ENCODE assay signal across 9 cellular contexts in the genomic region with DNA sequence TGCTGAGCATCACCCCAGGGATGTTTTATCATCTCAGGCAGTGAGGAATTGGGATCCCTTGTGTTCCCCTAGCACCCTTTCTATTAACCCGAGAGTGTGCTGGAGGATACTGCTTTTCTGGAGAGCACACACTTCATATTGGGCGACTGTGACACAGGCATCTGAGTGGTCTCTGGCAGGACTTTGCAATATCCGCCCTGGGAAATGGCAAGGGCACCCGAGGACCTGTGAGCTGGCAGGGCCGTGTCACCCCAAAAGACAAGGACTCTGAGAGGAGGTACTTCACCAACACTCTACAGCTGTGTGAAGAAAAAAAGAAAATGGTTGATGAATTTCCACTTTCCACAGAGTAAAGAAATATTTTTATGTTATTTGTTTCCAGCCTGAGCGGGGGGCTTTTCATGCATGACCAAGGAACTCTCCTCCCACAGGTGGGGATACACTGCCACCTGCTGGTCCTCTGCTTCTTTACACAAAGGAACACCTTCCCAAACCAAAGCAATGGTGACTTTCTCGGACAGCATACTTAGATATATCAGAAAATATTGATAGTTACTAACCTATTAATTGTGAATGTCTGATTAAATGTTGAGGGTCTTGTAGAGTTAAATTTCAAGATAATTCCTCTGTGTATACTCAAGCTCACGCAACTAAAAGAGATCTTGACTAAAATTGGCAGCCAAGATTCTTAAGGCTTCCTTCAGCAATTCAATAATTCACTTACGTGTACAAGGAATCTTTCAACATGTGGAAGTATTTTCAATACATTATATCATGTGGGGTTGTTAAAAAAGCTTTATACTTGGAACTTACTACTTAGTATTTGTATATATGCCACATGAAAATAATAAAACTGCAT. TPM values are rescaled to one million over a fixed set of nuclear protein-coding genes. Genes with fewer than 3 reads are reported as not detected.
DNase-seq lines count a peak whose midpoint lies in the region; ATAC-seq and TF ChIP-seq lines count a peak whose summit lies in the region.
"Had no signal": no experiment of that assay in that cellular context is flagged by ENCODE, and none has a peak within 500 bp of the region (broad histone marks: within the 10 kb centered on the region; RNA-seq: fewer than 3 reads in every experiment).

No MANE protein-coding gene starts in this region.

- intact Hi-C loops in ascending aorta (cut with DNase I) = no loop called here

- H3K4me3 Mint-ChIP-seq in activated naive CD8-positive, alpha-beta T cell treated with anti-CD3 and anti-CD28 coated beads, Interleukin-2, amount 50 U/mL, for 24 hours = no peak overlapping the region
- H3K4me3 Mint-ChIP-seq in activated naive CD8-positive, alpha-beta T cell treated with anti-CD3 and anti-CD28 coated beads for 36 hours = no peak overlapping the region
- no peak overlapping the region for H3K4me3 Mint-ChIP-seq in nephron
- H3K4me3 Mint-ChIP-seq: stimulated activated naive CD8-positive, alpha-beta T cell treated with anti-CD3 and anti-CD28 coated beads, Interleukin-15, Interleukin-2, amounts not matched to agents 100 ng/mL and 50 ng/mL, for 24 hours had no signal

- H3K9me3 Mint-ChIP-seq in activated naive CD8-positive, alpha-beta T cell treated with anti-CD3 and anti-CD28 coated beads, Interleukin-2, amount 50 U/mL, for 24 hours = peaks cover 8% of the 10 kb centered on the region
- peaks cover 1% of the 10 kb centered on the region for H3K9me3 Mint-ChIP-seq in activated naive CD8-positive, alpha-beta T cell treated with anti-CD3 and anti-CD28 coated beads for 36 hours
- no peaks in the 10 kb centered on the region for H3K9me3 Mint-ChIP-seq in nephron

- TF ChIP-seq CTCF in nephron (IDR thresholded peaks at IDR 0.05; ENCODE audit: unreplicated experiment in 3 of 3) = peak; percentile 95 to 97 (median 96)
- TF ChIP-seq CTCF in ascending aorta (IDR thresholded peaks at IDR 0.05) = peak in 1 of 3 experiments; percentile 43

- no peaks in the 10 kb centered on the region for H3K36me3 Mint-ChIP-seq in activated naive CD8-positive, alpha-beta T cell treated with anti-CD3 and anti-CD28 coated beads, Interleukin-2, amount 50 U/mL, for 24 hours (ENCODE audit: low read depth)
- no peaks in the 10 kb centered on the region for H3K36me3 Mint-ChIP-seq in activated naive CD8-positive, alpha-beta T cell treated with anti-CD3 and anti-CD28 coated beads for 36 hours
- no peaks in the 10 kb centered on the region for H3K36me3 Mint-ChIP-seq in nephron (ENCODE audit: low read depth)

- H3K4me1 ChIP-seq in ascending aorta = no peaks in the 10 kb centered on the region

- no peaks in the 10 kb centered on the region for H3K27me3 ChIP-seq in ascending aorta

- no peak overlapping the region for H3K4me3 ChIP-seq in ascending aorta

- H3K4me1 Mint-ChIP-seq in activated naive CD8-positive, alpha-beta T cell treated with anti-CD3 and anti-CD28 coated beads, Interleukin-2, amount 50 U/mL, for 24 hours = peaks cover 2% of the 10 kb centered on the region
- no peaks in the 10 kb centered on the region for H3K4me1 Mint-ChIP-seq in activated naive CD8-positive, alpha-beta T cell treated with anti-CD3 and anti-CD28 coated beads for 36 hours
- peaks cover 30% of the 10 kb centered on the region for H3K4me1 Mint-ChIP-seq in nephron

- peaks cover 6% of the 10 kb centered on the region for H3K27me3 Mint-ChIP-seq in activated naive CD8-positive, alpha-beta T cell treated with anti-CD3 and anti-CD28 coated beads, Interleukin-2, amount 50 U/mL, for 24 hours
- H3K27me3 Mint-ChIP-seq in activated naive CD8-positive, alpha-beta T cell treated with anti-CD3 and anti-CD28 coated beads for 36 hours = no peaks in the 10 kb centered on the region
- no peaks in the 10 kb centered on the region for H3K27me3 Mint-ChIP-seq in nephron (ENCODE audit: low read depth)

- no peak overlapping the region for H3K27ac ChIP-seq in caudate nucleus (ENCODE audit: low read depth, low read length)
- no peak overlapping the region for H3K27ac ChIP-seq in ascending aorta

- H3K27ac Mint-ChIP-seq in activated naive CD8-positive, alpha-beta T cell treated with anti-CD3 and anti-CD28 coated beads, Interleukin-2, amount 50 U/mL, for 24 hours = no peak overlapping the region
- no peak overlapping the region for H3K27ac Mint-ChIP-seq in activated naive CD8-positive, alpha-beta T cell treated with anti-CD3 and anti-CD28 coated beads for 36 hours
- peak overlapping the region in 2 of 3 experiments; percentile 13 to 75 for H3K27ac Mint-ChIP-seq in nephron
- H3K27ac Mint-ChIP-seq: stimulated activated naive CD8-positive, alpha-beta T cell treated with anti-CD3 and anti-CD28 coated beads, Interleukin-15, Interleukin-2, amounts not matched to agents 100 ng/mL and 50 ng/mL, for 24 hours had no signal

- H3K9me3 ChIP-seq in ascending aorta = no peaks in the 10 kb centered on the region

- peak; percentile 33 for DNase-seq in activated naive CD8-positive, alpha-beta T cell treated with anti-CD3 and anti-CD28 coated beads, Interleukin-2, amount 50 U/mL, for 24 hours
- DNase-seq in activated naive CD8-positive, alpha-beta T cell treated with anti-CD3 and anti-CD28 coated beads for 36 hours = no peak
- DNase-seq in NCI-H748 (lab: John Stamatoyannopoulos, UW; ENCODE audit: unreplicated experiment) (peak; percentile 55), caudate nucleus (lab: John Stamatoyannopoulos, UW) (peak in 35 of 61 donors; percentile 5 to 68 (median 32)), ascending aorta (ENCODE audit: low spot score in 2 of 2) (no peak), dedifferentiated amniotic fluid mesenchymal stem cell (ENCODE audit: extremely low spot score) (no peak)

- H3K36me3 ChIP-seq in ascending aorta = no peaks in the 10 kb centered on the region

- no peak for ATAC-seq in activated naive CD8-positive, alpha-beta T cell treated with anti-CD3 and anti-CD28 coated beads, Interleukin-2, amount 50 U/mL, for 24 hours
- ATAC-seq in HG02852 (IDR thresholded peaks at IDR 0.05; ENCODE audit: unreplicated experiment) = peak; percentile 31

RNA-seq across cellular contexts. Expression of gene REG3G, which starts 45.9 kb away (rescaled TPM):
- not detected for total RNA-seq in activated naive CD8-positive, alpha-beta T cell treated with anti-CD3 and anti-CD28 coated beads for 36 hours
- not detected for total RNA-seq in ascending aorta

Comparison
In these comparisons a context has a peak if more than half of its experiments do, and no peak if none do; other contexts are left out.
1. DNase-seq: peak in activated naive CD8-positive, alpha-beta T cell treated with anti-CD3 and anti-CD28 coated beads, Interleukin-2, amount 50 U/mL, for 24 hours (single experiment), NCI-H748 (single experiment) and caudate nucleus (35 of 61); none in activated naive CD8-positive, alpha-beta T cell treated with anti-CD3 and anti-CD28 coated beads for 36 hours (single experiment), ascending aorta (0 of 2) and dedifferentiated amniotic fluid mesenchymal stem cell (single experiment).
2. H3K27ac Mint-ChIP-seq: peak in nephron (2 of 3); none in activated naive CD8-positive, alpha-beta T cell treated with anti-CD3 and anti-CD28 coated beads, Interleukin-2, amount 50 U/mL, for 24 hours (single experiment) and activated naive CD8-positive, alpha-beta T cell treated with anti-CD3 and anti-CD28 coated beads for 36 hours (single experiment).